ENCODE assay signal across 8 cellular contexts in the genomic region with DNA sequence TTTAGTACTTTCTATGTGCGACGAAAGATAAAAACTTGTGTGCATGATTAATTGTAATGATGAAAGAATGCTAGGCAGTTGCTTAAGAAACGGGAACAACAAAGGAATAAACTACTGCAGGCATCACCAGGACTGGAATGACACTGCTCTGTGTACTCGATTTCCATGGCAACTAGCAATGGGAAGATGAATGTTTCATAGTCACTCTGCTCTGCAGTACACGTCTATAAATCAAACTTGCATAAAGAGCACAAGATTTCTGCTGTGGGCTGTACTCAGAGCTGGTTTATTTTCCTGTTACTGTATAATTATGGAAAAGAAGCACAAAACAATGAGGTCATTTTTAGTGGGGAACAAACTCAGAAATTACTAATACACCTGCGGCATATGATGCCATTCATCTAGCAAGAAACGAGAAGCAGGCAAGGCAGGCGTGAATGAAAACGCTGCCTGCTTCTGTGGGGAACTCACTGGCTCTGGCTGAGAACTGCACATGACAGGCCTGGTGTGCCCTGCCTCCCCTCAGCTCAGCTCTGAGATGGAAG. TPM values are rescaled to one million over a fixed set of nuclear protein-coding genes. Genes with fewer than 3 reads are reported as not detected.
DNase-seq lines count a peak whose midpoint lies in the region; ATAC-seq and TF ChIP-seq lines count a peak whose summit lies in the region.

No MANE protein-coding gene starts in this region.

- peak overlapping the region; percentile 54 for H3K27ac ChIP-seq in AG04450 (ENCODE audit: low read depth, low read length)

- ATAC-seq in mucosa of descending colon (peak; percentile 74), GM19023 (IDR thresholded peaks at IDR 0.05; ENCODE audit: unreplicated experiment) (no peak), GM21576 (IDR thresholded peaks at IDR 0.05; ENCODE audit: unreplicated experiment) (no peak)

- CTCF ChIA-PET in AG04450 (lab: Charles Lee), result interaction anchor here (0.6 to 1.5 kb wide), 2 partner anchors 497 to 872 kb away, joined by 3 to 5 read pairs; no protein-coding TSS in a partner anchor

- TF ChIP-seq CTCF in AG04450 (IDR thresholded peaks at IDR 0.05; ENCODE audit: low read depth, low read length) (no peak), mucosa of descending colon (IDR thresholded peaks at IDR 0.05) (no peak)

- peak; percentile 69 for DNase-seq in AG04450 (ENCODE audit: low read depth, low spot score)
- DNase-seq in NCI-H1694 (lab: John Stamatoyannopoulos, UW), result peak; percentile 31
- peak; percentile 85 for DNase-seq in dermis blood vessel endothelial cell
- DNase-seq in mucosa of descending colon, result peak in 1 of 3 donors; percentile 11
- no peak for DNase-seq in stimulated activated CD4-positive, alpha-beta T cell treated with anti-CD3 and anti-CD28 coated beads, Interleukin-12 subunit alpha, Interleukin-12 subunit beta, amount 100 ng/mL, for 4 hours
- DNase-seq in T-helper 1 cell, result no peak

- no peaks in the 10 kb centered on the region for H3K36me3 ChIP-seq in mucosa of descending colon (ENCODE audit: low read depth)

- POLR2A ChIA-PET in AG04450 (lab: Yijun Ruan, JAX), result no interaction called here

- H3K4me1 ChIP-seq in mucosa of descending colon (ENCODE audit: low read depth), result peaks cover 25% of the 10 kb centered on the region

- intact Hi-C loops in mucosa of descending colon (cut with DNase I, micrococcal nuclease), result loop anchor here (5.0 to 10.0 kb wide), 3 partner anchors 735 to 878 kb away; no protein-coding TSS in a partner anchor

- H3K4me3 ChIP-seq in AG04450 (ENCODE audit: low read depth, low read length) (no peak overlapping the region), mucosa of descending colon (no peak overlapping the region)

- no peaks in the 10 kb centered on the region for H3K9me3 ChIP-seq in AG04450 (ENCODE audit: control insufficient read depth, insufficient read depth, low read length)
- no peaks in the 10 kb centered on the region for H3K9me3 ChIP-seq in mucosa of descending colon

- no peaks in the 10 kb centered on the region for H3K27me3 ChIP-seq in AG04450 (ENCODE audit: control insufficient read depth, insufficient read depth, low read length)

RNA-seq across cellular contexts. Expression of gene EFCAB11, which starts 41.8 kb away (rescaled TPM):
- 5.0 and 5.9 TPM in 2 replicates for polyA plus RNA-seq in AG04450 (2011; rRNA removed)
- polyA minus RNA-seq in AG04450 (2011; rRNA and poly(A)+ RNA removed), result 2.0 and 2.7 TPM in 2 replicates
- total RNA-seq in dermis blood vessel endothelial cell (6.1 and 6.2 TPM in 2 replicates), mucosa of descending colon (10 to 100 TPM in 1 of 3 donors, 1 to 10 TPM in 2; 6.0 to 10.2 (median 6.3) TPM)

RNA-seq across cellular contexts. Expression of gene TDP1, which starts 43.0 kb away (rescaled TPM):
- polyA plus RNA-seq in AG04450 (2011; rRNA removed), result 16.3 and 19.0 TPM in 2 replicates
- 24.8 and 29.1 TPM in 2 replicates for polyA minus RNA-seq in AG04450 (2011; rRNA and poly(A)+ RNA removed)
- total RNA-seq in dermis blood vessel endothelial cell (21.3 and 30.4 TPM in 2 replicates), mucosa of descending colon (10 to 100 TPM; 12.6 to 19.0 (median 14.2) TPM)

Comparison
In these comparisons a context has a peak if more than half of its experiments do, and no peak if none do; other contexts are left out.
1. DNase-seq: peak in AG04450 (single experiment), NCI-H1694 (single experiment) and dermis blood vessel endothelial cell (single experiment); none in stimulated activated CD4-positive, alpha-beta T cell treated with anti-CD3 and anti-CD28 coated beads, Interleukin-12 subunit alpha, Interleukin-12 subunit beta, amount 100 ng/mL, for 4 hours (single experiment) and T-helper 1 cell (0 of 5).